ENCODE assay signal across 17 cellular contexts in genomic region chr11:38305682-38306081, GRCh38.
"Had no signal": no experiment of that assay in that cellular context is flagged by ENCODE, and none has a peak within 500 bp of the region (broad histone marks: within the 10 kb centered on the region; RNA-seq: fewer than 3 reads in every experiment).

No MANE protein-coding gene starts in this region.

- H3K27ac Mint-ChIP-seq: activated naive CD8-positive, alpha-beta T cell treated with anti-CD3 and anti-CD28 coated beads, Interleukin-2, amount 10 ng/mL, durations not matched to agents 7 days and 5 days; activated T-helper 1 cell treated with anti-CD3 and anti-CD28 coated beads, Interleukin-12 subunit alpha, Interleukin-12 subunit beta, Interleukin-2, Interleukin-4 antibody, amounts not matched to agents 30 ng/mL and 10 ng/mL and 1 ng/mL, durations not matched to agents 14 hours and 24 hours and 36 hours; naive thymus-derived CD4-positive, alpha-beta T cell; stimulated activated naive CD8-positive, alpha-beta T cell treated with anti-CD3 and anti-CD28 coated beads, Interleukin-15, Interleukin-2, amounts not matched to agents 100 ng/mL and 50 ng/mL, for 24 hours had no signal

- H3K36me3 ChIP-seq: gastroesophageal sphincter, upper lobe of left lung had no signal

- H3K4me1 Mint-ChIP-seq: activated naive CD8-positive, alpha-beta T cell treated with anti-CD3 and anti-CD28 coated beads, Interleukin-2, amount 10 ng/mL, durations not matched to agents 7 days and 5 days had no signal

- H3K9me3 ChIP-seq: gastroesophageal sphincter, testis, upper lobe of left lung had no signal

- H3K4me3 Mint-ChIP-seq: activated naive CD8-positive, alpha-beta T cell treated with anti-CD3 and anti-CD28 coated beads, Interleukin-2, amount 10 ng/mL, durations not matched to agents 7 days and 5 days; activated T-helper 1 cell treated with anti-CD3 and anti-CD28 coated beads, Interleukin-12 subunit alpha, Interleukin-12 subunit beta, Interleukin-2, Interleukin-4 antibody, amounts not matched to agents 30 ng/mL and 10 ng/mL and 1 ng/mL, durations not matched to agents 14 hours and 24 hours and 36 hours; naive thymus-derived CD4-positive, alpha-beta T cell; stimulated activated naive CD8-positive, alpha-beta T cell treated with anti-CD3 and anti-CD28 coated beads, Interleukin-15, Interleukin-2, amounts not matched to agents 100 ng/mL and 50 ng/mL, for 24 hours had no signal

- H3K27ac ChIP-seq: gastroesophageal sphincter, skin epidermis, testis, upper lobe of left lung had no signal

- H3K27me3 Mint-ChIP-seq: activated naive CD8-positive, alpha-beta T cell treated with anti-CD3 and anti-CD28 coated beads, Interleukin-2, amount 10 ng/mL, durations not matched to agents 7 days and 5 days; naive thymus-derived CD4-positive, alpha-beta T cell; stimulated activated naive CD8-positive, alpha-beta T cell treated with anti-CD3 and anti-CD28 coated beads, Interleukin-15, Interleukin-2, amounts not matched to agents 100 ng/mL and 50 ng/mL, for 24 hours had no signal

- DNase-seq: activated CD4-positive, alpha-beta T cell treated with anti-CD3 and anti-CD28 coated beads, Interleukin-2, amount 50 U/mL, for 1 hour; activated CD8-positive, alpha-beta memory T cell treated with anti-CD3 and anti-CD28 coated beads for 24 hours; activated naive CD8-positive, alpha-beta T cell treated with anti-CD3 and anti-CD28 coated beads, Interleukin-2, amount 10 ng/mL, durations not matched to agents 7 days and 5 days; anterior cingulate cortex; central memory CD4-positive, alpha-beta T cell; effector memory CD4-positive, alpha-beta T cell; left cardiac atrium; mammary epithelial cell; naive thymus-derived CD4-positive, alpha-beta T cell; stimulated activated CD4-positive, alpha-beta T cell treated with anti-CD3 and anti-CD28 coated beads, Interleukin-4, amount 100 ng/mL, for 4 hours; stimulated activated CD8-positive, alpha-beta memory T cell treated with anti-CD3 and anti-CD28 coated beads, Interleukin-4, amount 100 ng/mL, for 48 hours; testis; upper lobe of left lung had no signal

- H3K27me3 ChIP-seq: gastroesophageal sphincter, testis, upper lobe of left lung had no signal

- H3K4me1 ChIP-seq: gastroesophageal sphincter, testis, upper lobe of left lung had no signal

- H3K36me3 Mint-ChIP-seq: activated naive CD8-positive, alpha-beta T cell treated with anti-CD3 and anti-CD28 coated beads, Interleukin-2, amount 10 ng/mL, durations not matched to agents 7 days and 5 days; naive thymus-derived CD4-positive, alpha-beta T cell had no signal

- H3K4me3 ChIP-seq: gastroesophageal sphincter, skin epidermis, testis, upper lobe of left lung had no signal
